ENCODE assay signal across 20 cellular contexts in genomic region chr1:159204071-159204790, GRCh38. TPM values are rescaled to one million over a fixed set of nuclear protein-coding genes. Genes with fewer than 3 reads are reported as not detected.
DNase-seq lines count a peak whose midpoint lies in the region; ATAC-seq and TF ChIP-seq lines count a peak whose summit lies in the region.
"Had no signal": no experiment of that assay in that cellular context is flagged by ENCODE, and none has a peak within 500 bp of the region (broad histone marks: within the 10 kb centered on the region; RNA-seq: fewer than 3 reads in every experiment).

No MANE protein-coding gene starts in this region.

- H3K36me3 Mint-ChIP-seq in CD8-positive, alpha-beta T cell = no peaks in the 10 kb centered on the region

- H2BK5ac ChIP-seq in neuronal stem cell (ENCODE audit: low read length) = no peak overlapping the region

- H2BK12ac ChIP-seq in neuronal stem cell (ENCODE audit: low read length) = no peak overlapping the region

- ATAC-seq in CD8-positive, alpha-beta T cell = no peak
- ATAC-seq in HG03378 (IDR thresholded peaks at IDR 0.05; ENCODE audit: unreplicated experiment) = no peak

- peak overlapping the region; percentile 69 for H3K27ac Mint-ChIP-seq in CD8-positive, alpha-beta T cell

- no peak overlapping the region for H3K18ac ChIP-seq in neuronal stem cell (ENCODE audit: low read length)

- no peak for TF ChIP-seq CTCF in CD8-positive, alpha-beta T cell (IDR thresholded peaks at IDR 0.05)
- no peak for TF ChIP-seq CTCF in breast epithelium (IDR thresholded peaks at IDR 0.05)

- no peak overlapping the region for H3K4me3 ChIP-seq in CD8-positive, alpha-beta T cell (ENCODE audit: low read depth, low read length)
- H3K4me3 ChIP-seq in breast epithelium (peak overlapping the region in 2 of 3 donors; percentile 32 to 33), neuronal stem cell (ENCODE audit: low read length in 2 of 2) (no peak overlapping the region)
- H3K4me3 ChIP-seq: BLaER1 treated with 17β-estradiol and CSF1 and Interleukin-3, amounts not matched to agents 10 nM and 100 nM had no signal

- no peak overlapping the region for H2AK5ac ChIP-seq in neuronal stem cell (ENCODE audit: low read depth, low read length)

- H4K91ac ChIP-seq in neuronal stem cell (ENCODE audit: low read depth, low read length, poor library complexity) = no peak overlapping the region

- POLR2A ChIA-PET in CD8-positive, alpha-beta T cell (lab: Charles Lee) = no interaction called here

- H3K23ac ChIP-seq in neuronal stem cell (ENCODE audit: low read depth, low read length, poor library complexity) = peak overlapping the region; percentile 23

- no peak overlapping the region for H3K4ac ChIP-seq in neuronal stem cell (ENCODE audit: low read length)

- WGBS in neuronal stem cell (ENCODE audit: extremely low coverage in 2 of 2, insufficient read length in 2 of 2, insufficient replicate concordance in 1 of 2), 2 donors = no CpG with 5 or more reads among the region's 8 CpGs

- TF ChIP-seq POLR2A in breast epithelium (IDR thresholded peaks at IDR 0.05) = no peak

- H3K4me1 Mint-ChIP-seq in CD8-positive, alpha-beta T cell (ENCODE audit: low read depth) = peaks cover 16% of the 10 kb centered on the region

- H3K27me3 ChIP-seq in CD8-positive, alpha-beta T cell (ENCODE audit: insufficient read depth, low read length) = no peaks in the 10 kb centered on the region
- H3K27me3 ChIP-seq in breast epithelium (peaks cover 0 to 6% of the 10 kb centered on the region in 2 donors), neuronal stem cell (ENCODE audit: control insufficient read depth in 3 of 3, insufficient read depth in 3 of 3, low read depth in 1 of 3, low read length in 3 of 3) (peaks cover 0 to 52% (median 0%) of the 10 kb centered on the region in 3 experiments)

- no peak for DNase-seq in CD8-positive, alpha-beta T cell
- DNase-seq in OCI-M1 (lab: John Stamatoyannopoulos, UW) = peak; percentile 75
- no peak for DNase-seq in breast epithelium (ENCODE audit: low spot score in 2 of 2)
- DNase-seq in neuronal stem cell (ENCODE audit: low spot score) = no peak
- DNase-seq in epidermal melanocyte (ENCODE audit: insufficient read length, low spot score) = no peak
- no peak for DNase-seq in COR-L47 (lab: John Stamatoyannopoulos, UW)
- DNase-seq in activated CD4-positive, alpha-beta T cell treated with anti-CD3 and anti-CD28 coated beads for 1 hour = no peak
- DNase-seq: GF-D8, MM.1S, NCI-H1092 treated with DMSO at 0.1 percent for 48 hours, NCI-H2107, NCI-H2227 treated with DMSO at 0.1 percent for 48 hours, NCI-H524, SIG-M5 had no signal

- H3K27ac ChIP-seq in CD8-positive, alpha-beta T cell (ENCODE audit: low read depth, low read length) = no peak overlapping the region
- H3K27ac ChIP-seq in breast epithelium (no peak overlapping the region), neuronal stem cell (replicated peaks; ENCODE audit: low read length) (no peak overlapping the region)
- H3K27ac ChIP-seq: BLaER1 treated with 17β-estradiol and CSF1 and Interleukin-3, amounts not matched to agents 10 nM and 100 nM had no signal

- H3K9ac ChIP-seq in neuronal stem cell (ENCODE audit: low read depth, low read length, poor library complexity) = no peak overlapping the region
- H3K9ac ChIP-seq: BLaER1 treated with 17β-estradiol and CSF1 and Interleukin-3, amounts not matched to agents 10 nM and 100 nM had no signal

- H3K9me3 ChIP-seq in CD8-positive, alpha-beta T cell (ENCODE audit: low read length) = no peaks in the 10 kb centered on the region
- H3K9me3 ChIP-seq in breast epithelium (no peaks in the 10 kb centered on the region), neuronal stem cell (replicated peaks in 1 of 2; ENCODE audit: control insufficient read depth in 2 of 2, insufficient read depth in 1 of 2, low read depth in 1 of 2, low read length in 2 of 2) (no peaks in the 10 kb centered on the region)
- H3K9me3 ChIP-seq: BLaER1 treated with 17β-estradiol and CSF1 and Interleukin-3, amounts not matched to agents 10 nM and 100 nM had no signal

- H2BK120ac ChIP-seq in neuronal stem cell (ENCODE audit: low read depth, low read length) = no peak overlapping the region

- H3K9me3 Mint-ChIP-seq in CD8-positive, alpha-beta T cell = no peaks in the 10 kb centered on the region

- intact Hi-C loops in CD8-positive, alpha-beta T cell (cut with DNase I, micrococcal nuclease) = no loop called here
- intact Hi-C loops in breast epithelium (cut with DNase I; ENCODE audit: low total_unique reads) = no loop called here

- H3K14ac ChIP-seq in neuronal stem cell (ENCODE audit: low read length) = no peak overlapping the region

- no peaks in the 10 kb centered on the region for H3K36me3 ChIP-seq in CD8-positive, alpha-beta T cell (ENCODE audit: insufficient read depth, low read length)
- H3K36me3 ChIP-seq in breast epithelium = no peaks in the 10 kb centered on the region
- H3K36me3 ChIP-seq in neuronal stem cell (replicated peaks in 1 of 2; ENCODE audit: control insufficient read depth in 2 of 2, insufficient read depth in 2 of 2, low read length in 2 of 2) = no peaks in the 10 kb centered on the region
- H3K36me3 ChIP-seq: BLaER1 treated with 17β-estradiol and CSF1 and Interleukin-3, amounts not matched to agents 10 nM and 100 nM had no signal

- CTCF ChIA-PET in CD8-positive, alpha-beta T cell (lab: Charles Lee) = interaction anchor here (1.4 to 2.9 kb wide), 2 partner anchors 10 to 14 kb away, joined by 3 to 22 read pairs; no protein-coding TSS in a partner anchor

- H3K4me3 Mint-ChIP-seq in CD8-positive, alpha-beta T cell = no peak overlapping the region

- H3K79me1 ChIP-seq in neuronal stem cell (ENCODE audit: low read depth, low read length) = no peaks in the 10 kb centered on the region

- H3K4me2 ChIP-seq in neuronal stem cell (ENCODE audit: insufficient read depth, low read length, poor library complexity, severe bottlenecking) = no peak overlapping the region

- no peak overlapping the region for H2BK15ac ChIP-seq in neuronal stem cell (ENCODE audit: low read length)

- H3K4me1 ChIP-seq in CD8-positive, alpha-beta T cell (ENCODE audit: insufficient read depth, low read length) = peaks cover 16% of the 10 kb centered on the region
- H3K4me1 ChIP-seq in breast epithelium (no peaks in the 10 kb centered on the region), neuronal stem cell (ENCODE audit: control insufficient read depth in 2 of 2, insufficient read depth in 1 of 2, low read depth in 1 of 2, low read length in 2 of 2) (peaks cover 4% of the 10 kb centered on the region in 2 donors)

- no peak overlapping the region for H4K8ac ChIP-seq in neuronal stem cell (ENCODE audit: low read depth, low read length)

- no peak overlapping the region for H2AFZ ChIP-seq in neuronal stem cell (ENCODE audit: low read length)

- H3K27me3 Mint-ChIP-seq in CD8-positive, alpha-beta T cell (ENCODE audit: low read depth) = peaks cover 60% of the 10 kb centered on the region

RNA-seq across cellular contexts. Expression of gene ACKR1, which starts 0.4 kb away (rescaled TPM):
- not detected for total RNA-seq in CD8-positive, alpha-beta T cell
- total RNA-seq in breast epithelium = 10 to 100 TPM; 32.3 to 83.2 (median 81.9) TPM
- 0.74 TPM for polyA plus RNA-seq in neuronal stem cell (2013, experiment 1 of 2)
- 0.73 TPM for polyA plus RNA-seq in neuronal stem cell (2013, experiment 2 of 2)
- total RNA-seq: A172, Daoy, H4, RPMI7951 had no signal

RNA-seq across cellular contexts. Expression of gene CADM3, which starts 32.8 kb away (rescaled TPM):
- total RNA-seq in CD8-positive, alpha-beta T cell = not detected
- 10 to 100 TPM in 2 of 3 donors, 1 to 10 TPM in 1; 5.2 to 22.6 (median 15.2) TPM for total RNA-seq in breast epithelium
- polyA plus RNA-seq in neuronal stem cell (2013, experiment 1 of 2) = 8.9 TPM
- polyA plus RNA-seq in neuronal stem cell (2013, experiment 2 of 2) = 9.2 TPM

Comparison
In these comparisons a context has a peak if more than half of its experiments do, and no peak if none do; other contexts are left out.
1. H3K4me3 ChIP-seq: peak in breast epithelium (2 of 3); none in CD8-positive, alpha-beta T cell (single experiment) and neuronal stem cell (0 of 2).
2. RNA of gene ACKR1, which starts 0.4 kb away (total RNA-seq): 32.3 to 83.2 TPM in breast epithelium; not detected in CD8-positive, alpha-beta T cell; every median in the first group is over 10 times any median in the second.
3. RNA of gene CADM3, which starts 32.8 kb away (total RNA-seq): 5.2 to 22.6 TPM in breast epithelium; not detected in CD8-positive, alpha-beta T cell; every median in the first group is over 4 times any median in the second.